In the genomic region with DNA sequence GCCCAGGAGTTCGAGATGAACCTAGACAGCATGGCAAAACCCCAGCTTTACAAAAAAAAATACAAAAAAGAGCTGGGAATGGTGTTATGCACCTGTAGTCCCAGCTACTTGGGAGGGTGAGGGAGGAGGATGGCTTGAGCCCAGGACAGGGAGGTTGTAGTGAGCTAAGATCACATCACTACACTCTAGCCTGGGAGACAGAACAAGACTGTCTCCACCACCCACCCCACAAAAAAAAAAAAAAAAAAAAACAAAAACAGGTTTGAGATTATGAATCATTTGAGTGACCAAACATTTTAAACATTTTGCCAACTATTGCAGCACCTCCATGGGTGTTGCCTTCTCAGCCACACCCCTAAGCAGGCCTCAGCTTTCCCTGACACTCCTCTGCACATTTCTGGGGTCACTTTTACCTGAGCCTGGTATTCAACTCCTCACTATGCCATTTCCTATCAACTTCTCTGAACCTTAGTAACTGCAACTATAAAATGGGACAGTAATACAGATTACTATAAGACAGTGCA, we compare ENCODE assay signal across 17 cellular contexts. TPM values are rescaled to one million over a fixed set of nuclear protein-coding genes. Genes with fewer than 3 reads are reported as not detected.
DNase-seq lines count a peak whose midpoint lies in the region; ATAC-seq, FAIRE-seq and TF ChIP-seq lines count a peak whose summit lies in the region.
"Had no signal": no experiment of that assay in that cellular context is flagged by ENCODE, and none has a peak within 500 bp of the region (broad histone marks: within the 10 kb centered on the region; RNA-seq: fewer than 3 reads in every experiment).

No MANE protein-coding gene starts in this region.

- H3K9me3 Mint-ChIP-seq in MCF 10A (ENCODE audit: unreplicated experiment): no peaks in the 10 kb centered on the region
- no peaks in the 10 kb centered on the region for H3K9me3 Mint-ChIP-seq in effector memory CD8-positive, alpha-beta T cell
- H3K9me3 Mint-ChIP-seq: CD4-positive, CD25-positive, alpha-beta regulatory T cell had no signal

- H3K27me3 Mint-ChIP-seq in MCF 10A (ENCODE audit: insufficient read depth, unreplicated experiment): no peaks in the 10 kb centered on the region
- H3K27me3 Mint-ChIP-seq in effector memory CD8-positive, alpha-beta T cell: no peaks in the 10 kb centered on the region
- H3K27me3 Mint-ChIP-seq: CD4-positive, CD25-positive, alpha-beta regulatory T cell had no signal

- no peak for TF ChIP-seq EP300 in gastroesophageal sphincter (IDR thresholded peaks at IDR 0.05)

- H3K27ac Mint-ChIP-seq in MCF 10A (ENCODE audit: low read depth, unreplicated experiment): no peak overlapping the region
- H3K27ac Mint-ChIP-seq in effector memory CD8-positive, alpha-beta T cell: no peak overlapping the region
- H3K27ac Mint-ChIP-seq: CD4-positive, CD25-positive, alpha-beta regulatory T cell had no signal

- no peaks in the 10 kb centered on the region for H3K36me3 Mint-ChIP-seq in MCF 10A (ENCODE audit: insufficient read depth, unreplicated experiment)
- no peaks in the 10 kb centered on the region for H3K36me3 Mint-ChIP-seq in effector memory CD8-positive, alpha-beta T cell (ENCODE audit: insufficient read depth)
- H3K36me3 Mint-ChIP-seq: CD4-positive, CD25-positive, alpha-beta regulatory T cell had no signal

- H3K36me3 ChIP-seq in mammary epithelial cell (ENCODE audit: insufficient read depth, low read length): no peaks in the 10 kb centered on the region
- no peaks in the 10 kb centered on the region for H3K36me3 ChIP-seq in bronchial epithelial cell (ENCODE audit: control insufficient read depth, insufficient read depth, low read length)
- no peaks in the 10 kb centered on the region for H3K36me3 ChIP-seq in gastroesophageal sphincter
- H3K36me3 ChIP-seq: BLaER1 treated with 17β-estradiol and CSF1 and Interleukin-3, amounts not matched to agents 10 nM and 100 nM; HAP-1 had no signal

- BruUV-seq in MCF 10A (replicated peaks; lab: Mats Ljungman, UMichigan) (no TSS peak), mammary epithelial cell (replicated peaks; lab: Mats Ljungman, UMichigan) (no TSS peak)

- H3K9me3 ChIP-seq in mammary epithelial cell (replicated peaks; ENCODE audit: insufficient read depth, low read length) (peaks cover 11% of the 10 kb centered on the region), gastroesophageal sphincter (no peaks in the 10 kb centered on the region)
- H3K9me3 ChIP-seq: BLaER1 treated with 17β-estradiol and CSF1 and Interleukin-3, amounts not matched to agents 10 nM and 100 nM; HAP-1 had no signal

- peak; percentile 26 for ATAC-seq in gastroesophageal sphincter
- ATAC-seq in effector memory CD8-positive, alpha-beta T cell (replicated peaks): no peak

- intact Hi-C loops in MCF 10A (cut with micrococcal nuclease) (loop anchor here (1.0 kb wide), 1 partner anchor 58 kb away; the partner anchor contains the start of gene TRNT1), mammary epithelial cell (cut with micrococcal nuclease) (no loop called here)

- TF ChIP-seq POLR2A in gastroesophageal sphincter (IDR thresholded peaks at IDR 0.05): no peak

- H3K79me2 ChIP-seq in mammary epithelial cell (ENCODE audit: insufficient read depth, low read length): no peaks in the 10 kb centered on the region

- no peaks in the 10 kb centered on the region for H3K4me1 ChIP-seq in mammary epithelial cell (ENCODE audit: insufficient read depth, low read length)
- H3K4me1 ChIP-seq in gastroesophageal sphincter: no peaks in the 10 kb centered on the region
- H3K4me1 ChIP-seq: HAP-1 had no signal

- whole genome bisulfite sequencing in mammary epithelial cell (ENCODE audit: low coverage, missing lambda C conversion rate): 67% methylated on average over 1 of the region's 1 CpG
- 100% methylated on average over 1 of the region's 1 CpG; no CpG with 5 or more reads in 1 of the 2 donors for WGBS in gastroesophageal sphincter (ENCODE audit: low coverage in 1 of 2), 2 donors

- no peaks in the 10 kb centered on the region for H4K20me1 ChIP-seq in mammary epithelial cell (ENCODE audit: insufficient read depth, low read length)
- H4K20me1 ChIP-seq: BLaER1 treated with 17β-estradiol and CSF1 and Interleukin-3, amounts not matched to agents 10 nM and 100 nM had no signal

- H3K27me3 ChIP-seq in mammary epithelial cell (ENCODE audit: insufficient read depth, low read length): no peaks in the 10 kb centered on the region
- H3K27me3 ChIP-seq in bronchial epithelial cell (ENCODE audit: control insufficient read depth, insufficient read depth, low read length): no peaks in the 10 kb centered on the region
- no peaks in the 10 kb centered on the region for H3K27me3 ChIP-seq in gastroesophageal sphincter
- H3K27me3 ChIP-seq: BLaER1 treated with 17β-estradiol and CSF1 and Interleukin-3, amounts not matched to agents 10 nM and 100 nM had no signal

- FAIRE-seq in bronchial epithelial cell (lab: Jason Lieb, UNC): no peak
- FAIRE-seq: GM19239, H1 had no signal

- TF ChIP-seq CTCF in MCF 10A (IDR thresholded peaks at IDR 0.05; ENCODE audit: unreplicated experiment) (no peak), mammary epithelial cell (conservative IDR thresholded peaks at IDR 0.05 in 1 of 2, IDR thresholded peaks at IDR 0.05 in 1 of 2; ENCODE audit: extremely low read depth in 1 of 2, insufficient read depth in 1 of 2, low read depth in 1 of 2, low read length in 2 of 2) (no peak), bronchial epithelial cell (IDR thresholded peaks at IDR 0.05; ENCODE audit: insufficient read depth, low read length, severe bottlenecking) (no peak), gastroesophageal sphincter (IDR thresholded peaks at IDR 0.05) (no peak)

- peaks cover 22% of the 10 kb centered on the region for H3K4me1 Mint-ChIP-seq in MCF 10A (ENCODE audit: insufficient read depth, unreplicated experiment)
- H3K4me1 Mint-ChIP-seq in effector memory CD8-positive, alpha-beta T cell (ENCODE audit: low read depth in 2 of 2): no peaks in the 10 kb centered on the region
- H3K4me1 Mint-ChIP-seq: CD4-positive, CD25-positive, alpha-beta regulatory T cell had no signal

- in situ Hi-C loops in mammary epithelial cell (cut with MboI; ENCODE audit: low sequenced_read_pairs in 2 of 2): no loop called here

- no peak overlapping the region for H2AFZ ChIP-seq in mammary epithelial cell (ENCODE audit: low read depth, low read length)

- DNase-seq in MCF 10A (ENCODE audit: unreplicated experiment): peak; percentile 64
- no peak for DNase-seq in mammary epithelial cell
- DNase-seq in bronchial epithelial cell (ENCODE audit: low read depth): peak; percentile 64
- DNase-seq in superior temporal gyrus (ENCODE audit: extremely low spot score): no peak
- no peak for DNase-seq in putamen (ENCODE audit: low spot score)
- no peak for DNase-seq in effector memory CD8-positive, alpha-beta T cell
- DNase-seq: 8988T; ACHN; CD4-positive, CD25-positive, alpha-beta regulatory T cell; DMS53; GF-D8 had no signal

- H3K4me3 ChIP-seq in mammary epithelial cell (replicated peaks in 1 of 3; ENCODE audit: insufficient read depth in 1 of 3, low read depth in 2 of 3, low read length in 3 of 3): no peak overlapping the region
- H3K4me3 ChIP-seq in bronchial epithelial cell (ENCODE audit: low read depth, low read length): no peak overlapping the region
- no peak overlapping the region for H3K4me3 ChIP-seq in gastroesophageal sphincter
- H3K4me3 ChIP-seq: BLaER1 treated with 17β-estradiol and CSF1 and Interleukin-3, amounts not matched to agents 10 nM and 100 nM; HAP-1 had no signal

- no peak overlapping the region for H3K4me2 ChIP-seq in mammary epithelial cell (ENCODE audit: insufficient read depth, low read depth, low read length)
- H3K4me2 ChIP-seq: BLaER1 treated with 17β-estradiol and CSF1 and Interleukin-3, amounts not matched to agents 10 nM and 100 nM had no signal

- H3K27ac ChIP-seq in mammary epithelial cell (ENCODE audit: insufficient read depth, low read depth, low read length): no peak overlapping the region
- H3K27ac ChIP-seq in gastroesophageal sphincter: no peak overlapping the region
- H3K27ac ChIP-seq: BLaER1 treated with 17β-estradiol and CSF1 and Interleukin-3, amounts not matched to agents 10 nM and 100 nM; HL-60 had no signal

- dilution Hi-C loops in mammary epithelial cell (cut with HindIII; ENCODE audit: low sequenced_read_pairs): no loop called here

- CTCF ChIA-PET in MCF 10A (lab: Yijun Ruan, JAX): interaction anchor here (0.7 to 0.8 kb wide), 2 partner anchors 9 to 38 kb away, joined by 3 read pairs; no protein-coding TSS in a partner anchor
- CTCF ChIA-PET in mammary epithelial cell (lab: Charles Lee; ENCODE audit: low non-redundant PET): no interaction called here

- H3K4me3 Mint-ChIP-seq in MCF 10A (ENCODE audit: unreplicated experiment): no peak overlapping the region
- no peak overlapping the region for H3K4me3 Mint-ChIP-seq in effector memory CD8-positive, alpha-beta T cell
- H3K4me3 Mint-ChIP-seq: CD4-positive, CD25-positive, alpha-beta regulatory T cell had no signal

- no peak overlapping the region for H3K9ac ChIP-seq in mammary epithelial cell (ENCODE audit: insufficient read depth, low read length)
- H3K9ac ChIP-seq: BLaER1 treated with 17β-estradiol and CSF1 and Interleukin-3, amounts not matched to agents 10 nM and 100 nM had no signal

- POLR2A ChIA-PET in MCF 10A (lab: Yijun Ruan, JAX): interaction anchor here (0.8 to 1.5 kb wide), 2 partner anchors 58 to 111 kb away, joined by 3 read pairs; partner anchors contain the start of genes CRBN and TRNT1

RNA-seq across cellular contexts. Expression of gene IL5RA, which starts 41.8 kb away (rescaled TPM):
- total RNA-seq in MCF 10A (2022): not detected in 2 replicates
- total RNA-seq in mammary epithelial cell: not detected
- not detected for polyA plus RNA-seq in mammary epithelial cell
- not detected for polyA minus RNA-seq in mammary epithelial cell
- total RNA-seq in bronchial epithelial cell: not detected in 2 replicates
- under 1 TPM in 3 of 4 donors, not detected in 1; 0.15 to 0.81 (median 0.72) TPM for total RNA-seq in gastroesophageal sphincter
- total RNA-seq: H1 had no signal
- polyA plus RNA-seq: CD4-positive, CD25-positive, alpha-beta regulatory T cell; H1 had no signal

RNA-seq across cellular contexts. Expression of gene TRNT1, which starts 58.3 kb away (rescaled TPM):
- total RNA-seq in MCF 10A (2022) (27.6 and 39.7 TPM in 2 replicates), mammary epithelial cell (10 to 100 TPM; 20.7 to 27.8 TPM), bronchial epithelial cell (14.5 and 15.4 TPM in 2 replicates), gastroesophageal sphincter (10 to 100 TPM in 2 of 4 donors, 1 to 10 TPM in 2; 8.7 to 20.6 (median 12.2) TPM)
- 5.3 TPM for polyA plus RNA-seq in mammary epithelial cell
- polyA minus RNA-seq in mammary epithelial cell: 4.3 TPM

Comparison
In these comparisons a context has a peak if more than half of its experiments do, and no peak if none do; other contexts are left out.
1. DNase-seq: peak in MCF 10A (single experiment) and bronchial epithelial cell (single experiment); none in mammary epithelial cell (single experiment), superior temporal gyrus (single experiment), putamen (single experiment) and effector memory CD8-positive, alpha-beta T cell (0 of 3).